14 cellular contexts compared by ENCODE assay signal in the genomic region with DNA sequence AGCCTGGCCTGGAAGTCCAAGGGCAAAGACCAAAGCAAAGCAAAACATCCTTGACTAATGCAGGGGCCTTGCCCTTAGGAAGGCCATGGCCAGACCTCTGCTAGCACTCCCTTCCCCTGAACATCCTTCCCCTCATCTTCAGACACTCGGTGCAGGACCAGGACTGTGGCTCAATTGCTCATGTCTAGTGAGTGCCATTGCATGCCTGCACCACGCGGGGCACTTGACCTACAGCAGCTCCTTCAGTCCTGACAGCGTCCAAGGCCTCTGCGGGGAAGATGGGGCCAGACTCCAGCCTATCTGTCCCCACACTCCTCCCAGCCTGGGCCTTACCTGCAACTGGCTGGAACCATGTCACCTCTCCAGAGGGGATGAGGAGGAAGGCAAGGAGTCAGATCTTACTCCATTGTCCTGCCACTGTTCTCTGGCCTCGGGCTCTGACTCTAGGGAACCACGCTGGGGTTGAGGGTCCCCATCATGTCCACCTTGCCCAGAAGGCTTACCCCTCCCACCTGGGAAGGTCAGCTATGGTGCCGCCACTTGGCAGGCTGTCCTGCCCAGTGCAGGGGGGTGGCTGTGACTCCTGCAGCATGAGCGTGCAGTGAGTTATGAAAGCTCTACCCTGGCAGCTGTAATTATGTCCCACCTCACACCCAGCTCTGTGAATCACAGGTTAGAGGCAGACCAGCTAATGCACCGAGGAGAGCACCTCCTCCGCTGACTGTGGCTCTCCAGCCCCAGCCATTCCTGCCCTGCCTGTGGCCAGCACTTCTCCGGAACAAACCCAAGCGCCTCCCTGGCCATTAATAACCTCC. TPM values are rescaled to one million over a fixed set of nuclear protein-coding genes. Genes with fewer than 3 reads are reported as not detected.
DNase-seq lines count a peak whose midpoint lies in the region; ATAC-seq, FAIRE-seq and TF ChIP-seq lines count a peak whose summit lies in the region.
"Had no signal": no experiment of that assay in that cellular context is flagged by ENCODE, and none has a peak within 500 bp of the region (broad histone marks: within the 10 kb centered on the region; RNA-seq: fewer than 3 reads in every experiment).

No MANE protein-coding gene starts in this region.

- no peak for FAIRE-seq in D721Med (lab: Jason Lieb, UNC)

- no peaks in the 10 kb centered on the region for H3K4me1 Mint-ChIP-seq in activated naive CD8-positive, alpha-beta T cell treated with anti-CD3 and anti-CD28 coated beads for 36 hours
- H3K4me1 Mint-ChIP-seq: activated B cell treated with CpG ODN at 0.5 μM for 24 hours had no signal

- peak; percentile 4 for TF ChIP-seq CTCF in D721Med (IDR thresholded peaks at IDR 0.05; ENCODE audit: insufficient read depth, missing control alignments)
- no peak for TF ChIP-seq CTCF in stomach (IDR thresholded peaks at IDR 0.05)

- DNase-seq in D721Med (ENCODE audit: insufficient read length, low spot score) (no peak), KBM-7 (peak; percentile 10), cerebellar cortex (ENCODE audit: low spot score) (peak; percentile 3), myocyte (ENCODE audit: low read depth) (peak; percentile 6), OCI-M2 (lab: John Stamatoyannopoulos, UW; ENCODE audit: unreplicated experiment) (no peak), stomach (no peak)
- DNase-seq in activated naive CD8-positive, alpha-beta T cell treated with anti-CD3 and anti-CD28 coated beads for 36 hours: no peak
- DNase-seq: activated B cell treated with CpG ODN at 0.5 μM for 24 hours; activated gamma-delta T cell; effector memory CD4-positive, alpha-beta T cell; EL; NCI-H524 treated with DMSO at 0.1 percent for 48 hours had no signal

- no peaks in the 10 kb centered on the region for H3K36me3 ChIP-seq in stomach

- H3K27me3 Mint-ChIP-seq in activated naive CD8-positive, alpha-beta T cell treated with anti-CD3 and anti-CD28 coated beads for 36 hours: no peaks in the 10 kb centered on the region

- H3K27ac Mint-ChIP-seq in activated naive CD8-positive, alpha-beta T cell treated with anti-CD3 and anti-CD28 coated beads for 36 hours: no peak overlapping the region
- H3K27ac Mint-ChIP-seq: activated B cell treated with CpG ODN at 0.5 μM for 24 hours had no signal

- in situ Hi-C loops in KBM-7 (cut with MboI; ENCODE audit: low pct_unique_long_range_greater_than_20kb, low sequenced_read_pairs): no loop called here

- no peaks in the 10 kb centered on the region for H3K9me3 ChIP-seq in stomach

- no peak overlapping the region for H3K4me3 Mint-ChIP-seq in activated naive CD8-positive, alpha-beta T cell treated with anti-CD3 and anti-CD28 coated beads for 36 hours
- H3K4me3 Mint-ChIP-seq: activated B cell treated with CpG ODN at 0.5 μM for 24 hours had no signal

- TF ChIP-seq POLR2A in stomach (IDR thresholded peaks at IDR 0.05): no peak

- no peak for ATAC-seq in GM19452 (IDR thresholded peaks at IDR 0.05; ENCODE audit: unreplicated experiment)

- WGBS in stomach, 5 donors: 63 to 70% (median 67%) methylated on average over 9 to 13 of the region's 13 CpGs

- H3K4me3 ChIP-seq in stomach: no peak overlapping the region

- intact Hi-C loops in stomach (cut with DNase I; ENCODE audit: low total_unique reads): no loop called here

- H3K36me3 Mint-ChIP-seq in activated naive CD8-positive, alpha-beta T cell treated with anti-CD3 and anti-CD28 coated beads for 36 hours: no peaks in the 10 kb centered on the region

- TF ChIP-seq EP300 in stomach (IDR thresholded peaks at IDR 0.05): no peak

- no peaks in the 10 kb centered on the region for H3K4me1 ChIP-seq in stomach

- no peaks in the 10 kb centered on the region for H3K9me3 Mint-ChIP-seq in activated naive CD8-positive, alpha-beta T cell treated with anti-CD3 and anti-CD28 coated beads for 36 hours
- H3K9me3 Mint-ChIP-seq: activated B cell treated with CpG ODN at 0.5 μM for 24 hours had no signal

- peaks cover 0 to 37% (median 5%) of the 10 kb centered on the region in 3 donors for H3K27me3 ChIP-seq in stomach

- no peak overlapping the region for H3K27ac ChIP-seq in stomach

RNA-seq across cellular contexts. Expression of a gene that starts 16.1 kb away (rescaled TPM):
- not detected in 2 replicates for total RNA-seq in myocyte
- polyA plus RNA-seq in myocyte (2012): 0.03 TPM
- total RNA-seq in activated naive CD8-positive, alpha-beta T cell treated with anti-CD3 and anti-CD28 coated beads for 36 hours: not detected
- total RNA-seq in stomach: not detected
- polyA plus RNA-seq in stomach: not detected
- total RNA-seq: activated B cell treated with CpG ODN at 0.5 μM for 24 hours, omental fat pad had no signal

Comparison
In these comparisons a context has a peak if more than half of its experiments do, and no peak if none do; other contexts are left out.
1. DNase-seq: peak in KBM-7 (single experiment), cerebellar cortex (single experiment) and myocyte (single experiment); none in D721Med (single experiment), activated naive CD8-positive, alpha-beta T cell treated with anti-CD3 and anti-CD28 coated beads for 36 hours (single experiment), OCI-M2 (single experiment) and stomach (single experiment).